In the genomic region with DNA sequence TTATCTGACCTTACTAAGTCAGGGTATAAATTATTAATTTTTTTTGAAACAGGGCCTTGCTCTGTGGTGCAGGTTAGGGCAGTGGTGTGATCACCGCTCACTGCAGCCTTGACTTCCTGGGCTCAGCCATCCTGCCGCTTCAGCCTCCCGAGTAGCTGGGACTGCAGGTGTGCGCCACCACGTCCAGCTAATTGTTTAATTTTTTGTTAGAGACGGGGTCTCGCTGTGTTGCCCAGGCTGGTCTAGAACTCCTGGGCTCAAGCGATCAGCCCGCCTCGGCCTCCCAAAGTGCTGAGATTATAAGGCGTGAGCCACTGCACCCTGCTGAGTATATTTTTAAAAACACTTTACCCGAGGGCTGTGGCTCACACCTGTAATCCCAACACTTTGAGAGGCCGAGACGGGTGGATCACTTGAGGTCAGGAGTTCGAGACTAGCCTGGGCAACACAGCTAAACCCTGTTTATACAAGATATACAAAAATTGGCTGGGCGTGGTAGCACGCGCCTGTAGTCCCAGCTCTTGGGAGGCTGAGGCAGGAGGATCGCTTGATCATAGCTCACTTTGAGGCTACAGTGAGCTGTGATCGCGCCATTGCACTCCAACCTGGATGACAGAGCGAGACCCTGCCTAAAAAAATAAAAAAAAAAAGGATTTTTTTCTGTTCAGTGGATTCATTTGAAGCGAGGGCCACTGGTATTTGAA, we compare ENCODE assay signal across 8 cellular contexts. TPM values are rescaled to one million over a fixed set of nuclear protein-coding genes. Genes with fewer than 3 reads are reported as not detected.
DNase-seq lines count a peak whose midpoint lies in the region; ATAC-seq and TF ChIP-seq lines count a peak whose summit lies in the region.

No MANE protein-coding gene starts in this region.

- peaks cover 15% of the 10 kb centered on the region for H3K79me2 ChIP-seq in osteoblast (ENCODE audit: insufficient read depth, low read length)

- peaks cover 0 to 10% (median 0%) of the 10 kb centered on the region in 11 experiments; a peak in 4 of 22 replicates for H4K20me1 ChIP-seq in BLaER1 treated with 17β-estradiol and CSF1 and Interleukin-3, amounts not matched to agents 10 nM and 100 nM
- no peaks in the 10 kb centered on the region for H4K20me1 ChIP-seq in osteoblast (ENCODE audit: insufficient read depth, low read length)

- no peak for TF ChIP-seq CTCF in NB4 (IDR thresholded peaks at IDR 0.05; ENCODE audit: low read depth, low read length)
- no peak for TF ChIP-seq CTCF in dorsolateral prefrontal cortex (IDR thresholded peaks at IDR 0.05 in 54 of 56, conservative IDR thresholded peaks at IDR 0.05 in 2 of 56; ENCODE audit: low read depth in 1 of 56, partially characterized antibody in 56 of 56)
- no peak for TF ChIP-seq CTCF in osteoblast (IDR thresholded peaks at IDR 0.05; ENCODE audit: extremely low read depth, low read depth, low read length)

- ATAC-seq in HG02678 (IDR thresholded peaks at IDR 0.05; ENCODE audit: unreplicated experiment): no peak

- peaks cover 0 to 19% (median 9%) of the 10 kb centered on the region in 11 experiments; a peak in 13 of 22 replicates for H3K36me3 ChIP-seq in BLaER1 treated with 17β-estradiol and CSF1 and Interleukin-3, amounts not matched to agents 10 nM and 100 nM
- H3K36me3 ChIP-seq in osteoblast (ENCODE audit: insufficient read depth, low read length): no peaks in the 10 kb centered on the region

- H3K27me3 ChIP-seq in BLaER1 treated with 17β-estradiol and CSF1 and Interleukin-3, amounts not matched to agents 10 nM and 100 nM: peaks cover 0 to 44% (median 12%) of the 10 kb centered on the region in 11 experiments; a peak in 12 of 22 replicates
- H3K27me3 ChIP-seq in dorsolateral prefrontal cortex (peaks cover 0 to 26% (median 0%) of the 10 kb centered on the region in 45 donors), osteoblast (ENCODE audit: insufficient read depth, low read length) (no peaks in the 10 kb centered on the region)

- 0 out of 22 replicates have a peak, but pooled peaks cover 0 to 4% (median 0%) of the 10 kb centered on the region in 11 experiments for H3K9me3 ChIP-seq in BLaER1 treated with 17β-estradiol and CSF1 and Interleukin-3, amounts not matched to agents 10 nM and 100 nM (replicated peaks in 1 of 11)
- H3K9me3 ChIP-seq in osteoblast (ENCODE audit: low read depth, low read length): no peaks in the 10 kb centered on the region

- peak overlapping the region in 8 of 11 experiments; percentile 41 to 87 (median 84); a peak in 10 of 22 replicates for H3K9ac ChIP-seq in BLaER1 treated with 17β-estradiol and CSF1 and Interleukin-3, amounts not matched to agents 10 nM and 100 nM

- intact Hi-C loops in dorsolateral prefrontal cortex (cut with DNase I): loop anchor here (1.0 to 2.0 kb wide), 3 partner anchors 16 to 62 kb away; a partner anchor contains a TSS

- TF ChIP-seq POLR2A in NB4 (IDR thresholded peaks at IDR 0.05; ENCODE audit: extremely low read depth, insufficient read length): no peak

- H3K27ac ChIP-seq in BLaER1 treated with 17β-estradiol and CSF1 and Interleukin-3, amounts not matched to agents 10 nM and 100 nM: peak overlapping the region in 10 of 11 experiments; percentile 45 to 92 (median 76); a peak in 17 of 22 replicates
- H3K27ac ChIP-seq in dorsolateral prefrontal cortex (peak overlapping the region in 54 of 59 donors; percentile 63 to 96 (median 88)), osteoblast (ENCODE audit: low read depth, low read length) (peak overlapping the region; percentile 37)

- no peak overlapping the region for H2AFZ ChIP-seq in osteoblast (ENCODE audit: low read length)

- DNase-seq in NB4 (ENCODE audit: low read depth) (no peak), dorsolateral prefrontal cortex (no peak), osteoblast (ENCODE audit: insufficient read length, low spot score, missing footprints) (no peak), NCI-H146 treated with DMSO at 0.1 percent for 48 hours (lab: John Stamatoyannopoulos, UW; ENCODE audit: unreplicated experiment) (no peak), SW 1271 (lab: John Stamatoyannopoulos, UW) (no peak)
- DNase-seq in effector CD8-positive, alpha-beta T cell (lab: John Stamatoyannopoulos, UW): no peak

- peak overlapping the region in 9 of 11 experiments; percentile 13 to 56 (median 36); a peak in 8 of 22 replicates for H3K4me2 ChIP-seq in BLaER1 treated with 17β-estradiol and CSF1 and Interleukin-3, amounts not matched to agents 10 nM and 100 nM
- peak overlapping the region; percentile 76 for H3K4me2 ChIP-seq in osteoblast (ENCODE audit: insufficient read depth, low read length)

- H3K4me1 ChIP-seq in BLaER1 treated with 17β-estradiol and CSF1 and Interleukin-3, amounts not matched to agents 10 nM and 100 nM: peaks cover 18 to 27% (median 23%) of the 10 kb centered on the region in 10 experiments
- H3K4me1 ChIP-seq in osteoblast (ENCODE audit: insufficient read depth, low read length): peaks cover 14% of the 10 kb centered on the region

- peak overlapping the region in 7 of 10 experiments; percentile 24 to 72 (median 55); a peak in 8 of 20 replicates for H3K4me3 ChIP-seq in BLaER1 treated with 17β-estradiol and CSF1 and Interleukin-3, amounts not matched to agents 10 nM and 100 nM
- H3K4me3 ChIP-seq in NB4 (ENCODE audit: low read depth, low read length) (peak overlapping the region; percentile 49), dorsolateral prefrontal cortex (peak overlapping the region; percentile 34 to 84 (median 69)), osteoblast (ENCODE audit: insufficient read depth, low read length) (peak overlapping the region; percentile 82)

RNA-seq across cellular contexts. Expression of a gene that starts 0.7 kb away (rescaled TPM):
- total RNA-seq in dorsolateral prefrontal cortex (10 to 100 TPM; 15.0 to 35.0 (median 22.4) TPM), osteoblast (8.8 and 10.1 TPM in 2 replicates)

RNA-seq across cellular contexts. Expression of a gene that starts 17.2 kb away (rescaled TPM):
- total RNA-seq in dorsolateral prefrontal cortex: 10 to 100 TPM; 13.5 to 43.9 (median 25.0) TPM
- total RNA-seq in osteoblast: 45.6 and 64.8 TPM in 2 replicates

RNA-seq across cellular contexts. Expression of a gene that starts 30.0 kb away (rescaled TPM):
- 10 to 100 TPM; 13.7 to 42.8 (median 26.2) TPM for total RNA-seq in dorsolateral prefrontal cortex
- 12.4 and 13.8 TPM in 2 replicates for total RNA-seq in osteoblast

RNA-seq across cellular contexts. Expression of a gene that starts 35.5 kb away (rescaled TPM):
- 100 to 1,000 TPM in 10 of 120 experiments, 10 to 100 TPM in 110; 24.6 to 159 (median 56.4) TPM for total RNA-seq in dorsolateral prefrontal cortex
- 441 and 527 TPM in 2 replicates for total RNA-seq in osteoblast

RNA-seq across cellular contexts. Expression of a gene that starts 58.5 kb away (rescaled TPM):
- total RNA-seq in dorsolateral prefrontal cortex (100 to 1,000 TPM in 117 of 120 experiments, 10 to 100 TPM in 3; 86.7 to 175 (median 126) TPM), osteoblast (78.1 and 88.7 TPM in 2 replicates)

Comparison
In these comparisons a context has a peak if more than half of its experiments do, and no peak if none do; other contexts are left out.
1. H3K27ac ChIP-seq: peak in every context shown above with its lines; median percentile 88 in dorsolateral prefrontal cortex; 76 in BLaER1 treated with 17β-estradiol and CSF1 and Interleukin-3, amounts not matched to agents 10 nM and 100 nM; 37 in osteoblast.